22 cellular contexts compared by ENCODE assay signal in the genomic region with DNA sequence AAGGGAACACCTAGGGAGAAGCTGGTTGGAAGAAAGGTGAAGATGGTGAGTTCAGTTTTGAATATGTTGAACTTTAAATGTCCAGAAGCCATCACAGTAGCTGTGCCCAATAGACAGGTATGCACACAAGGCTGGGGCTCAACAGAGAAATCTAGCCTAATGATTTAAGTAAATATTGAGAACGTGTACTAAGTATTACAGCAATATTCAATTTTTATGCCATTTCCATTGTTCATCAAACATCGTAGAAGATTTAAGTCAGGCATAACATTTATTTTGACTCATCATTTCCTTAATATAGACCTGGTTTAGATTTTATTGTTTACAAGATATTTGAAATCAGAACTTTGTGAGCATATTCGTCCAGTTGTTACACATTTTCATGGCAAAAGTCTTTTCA.
DNase-seq lines count a peak whose midpoint lies in the region; ATAC-seq, FAIRE-seq and TF ChIP-seq lines count a peak whose summit lies in the region.
"Had no signal": no experiment of that assay in that cellular context is flagged by ENCODE, and none has a peak within 500 bp of the region (broad histone marks: within the 10 kb centered on the region; RNA-seq: fewer than 3 reads in every experiment).

No MANE protein-coding gene starts in this region.

- DNase-seq in A549 (ENCODE audit: low read depth in 1 of 2, low spot score in 1 of 2) (no peak), PC-3 (peak; percentile 54), endodermal cell (no peak), Right ventricle myocardium superior (no peak)
- no peak for DNase-seq in stimulated activated naive CD4-positive, alpha-beta T cell treated with Interleukin-2 at 50 U/mL for 16 hours (lab: John Stamatoyannopoulos, UW)
- DNase-seq: ACHN; BE2C; C1 segment of cervical spinal cord; Calu3; CD4-positive, alpha-beta memory T cell; CD4-positive, CD25-positive, alpha-beta regulatory T cell; CD8-positive, alpha-beta memory T cell; COR-L47; DMS79 treated with DMSO at 0.1 percent for 48 hours; GF-D8 had no signal

- H3K27ac Mint-ChIP-seq in endodermal cell, result peak overlapping the region; percentile 9
- H3K27ac Mint-ChIP-seq: CD14-positive monocyte; CD4-positive, alpha-beta memory T cell; CD4-positive, CD25-positive, alpha-beta regulatory T cell; CD8-positive, alpha-beta memory T cell had no signal

- TF ChIP-seq EP300 in A549 (IDR thresholded peaks at IDR 0.05), result no peak

- H3K9me3 ChIP-seq in A549 (peaks cover 14% of the 10 kb centered on the region; the same call in 2 of the 3 replicates), PC-3 (ENCODE audit: low read length) (no peaks in the 10 kb centered on the region), endodermal cell (ENCODE audit: control insufficient read depth, low read length) (no peaks in the 10 kb centered on the region)
- H3K9me3 ChIP-seq: BE2C, BLaER1 had no signal

- H3K4me3 Mint-ChIP-seq in endodermal cell, result no peak overlapping the region
- H3K4me3 Mint-ChIP-seq: CD14-positive monocyte; CD4-positive, alpha-beta memory T cell; CD4-positive, CD25-positive, alpha-beta regulatory T cell; CD8-positive, alpha-beta memory T cell had no signal

- H2AFZ ChIP-seq in PC-3 (ENCODE audit: low read length), result no peak overlapping the region

- TF ChIP-seq RAD21 in A549 (conservative IDR thresholded peaks at IDR 0.05 in 1 of 2, IDR thresholded peaks at IDR 0.05 in 1 of 2), result no peak

- no peak for TF ChIP-seq POLR2A in A549 (IDR thresholded peaks at IDR 0.05; ENCODE audit: low read length)

- H3K27ac ChIP-seq in A549 (peak overlapping the region; percentile 98; a peak in 5 of 6 replicates), PC-3 (ENCODE audit: low read length) (peak overlapping the region; percentile 58), endodermal cell (ENCODE audit: low read depth, low read length) (no peak overlapping the region)
- H3K27ac ChIP-seq: 22Rv1, BLaER1 had no signal

- H3K9ac ChIP-seq in PC-3 (ENCODE audit: low read length) (no peak overlapping the region), endodermal cell (ENCODE audit: extremely low read depth, low read length, poor library complexity, severe bottlenecking) (no peak overlapping the region)
- H3K9ac ChIP-seq: BLaER1 had no signal

- WGBS in A549 (ENCODE audit: missing lambda C conversion rate), result 46% methylated on average over 3 of the region's 3 CpGs
- 94 to 95% methylated on average over 2 to 3 of the region's 3 CpGs for WGBS in endodermal cell (ENCODE audit: insufficient coverage in 1 of 2, insufficient read length in 1 of 2), 2 experiments

- ATAC-seq in A549 (no peak), PC-3 (peak; percentile 75), Right ventricle myocardium superior (ENCODE audit: poor library complexity) (no peak)

- H3K4me3 ChIP-seq in A549 (no peak overlapping the region), PC-3 (ENCODE audit: low read length) (no peak overlapping the region), endodermal cell (ENCODE audit: low read length) (no peak overlapping the region)
- H3K4me3 ChIP-seq: BLaER1 had no signal

- H3K79me2 ChIP-seq in PC-3 (ENCODE audit: low read length), result no peaks in the 10 kb centered on the region

- POLR2A ChIA-PET in A549 (lab: Yijun Ruan, JAX) (no interaction called here), PC-3 (lab: Charles Lee; ENCODE audit: unreplicated experiment) (no interaction called here)

- H3K36me3 ChIP-seq in PC-3 (ENCODE audit: low read depth, low read length) (no peaks in the 10 kb centered on the region), endodermal cell (ENCODE audit: control insufficient read depth, insufficient read depth, low read length) (no peaks in the 10 kb centered on the region)
- H3K36me3 ChIP-seq: BE2C, BLaER1 had no signal

- no peak for TF ChIP-seq CTCF in A549 (IDR thresholded peaks at IDR 0.05)
- no peak for TF ChIP-seq CTCF in PC-3 (conservative IDR thresholded peaks at IDR 0.05; ENCODE audit: low read depth, low read length)
- TF ChIP-seq CTCF in endodermal cell (conservative IDR thresholded peaks at IDR 0.05), result no peak

- H3K4me1 Mint-ChIP-seq in endodermal cell, result peaks cover 52% of the 10 kb centered on the region
- H3K4me1 Mint-ChIP-seq: CD14-positive monocyte; CD4-positive, alpha-beta memory T cell; CD4-positive, CD25-positive, alpha-beta regulatory T cell; CD8-positive, alpha-beta memory T cell had no signal

- BruUV-seq in PC-3 (replicated peaks; lab: Mats Ljungman, UMichigan), result no TSS peak

- no peaks in the 10 kb centered on the region for H3K27me3 ChIP-seq in PC-3 (ENCODE audit: low read length)
- H3K27me3 ChIP-seq in endodermal cell (ENCODE audit: control insufficient read depth, insufficient read depth, low read length, poor library complexity, severe bottlenecking), result no peaks in the 10 kb centered on the region
- H3K27me3 ChIP-seq: BLaER1 had no signal

- H3F3A ChIP-seq in PC-3 (ENCODE audit: low read length, unreplicated experiment), result no peaks in the 10 kb centered on the region

- H3K4me2 ChIP-seq in A549 (no peak overlapping the region), PC-3 (ENCODE audit: low read length) (no peak overlapping the region)
- H3K4me2 ChIP-seq: BLaER1 had no signal

- FAIRE-seq in A549 (lab: Jason Lieb, UNC), result no peak
- FAIRE-seq: D721Med, G401.6, GM12891, GM19239 had no signal

- H3K27me3 Mint-ChIP-seq in endodermal cell (ENCODE audit: insufficient read depth), result no peaks in the 10 kb centered on the region

- H4K20me1 ChIP-seq in PC-3 (ENCODE audit: low read length), result no peaks in the 10 kb centered on the region
- H4K20me1 ChIP-seq: BLaER1 had no signal

- no peaks in the 10 kb centered on the region for H3K9me2 ChIP-seq in PC-3 (replicated peaks; ENCODE audit: low read length)

- peaks cover 3% of the 10 kb centered on the region for H3K9me3 Mint-ChIP-seq in endodermal cell

- intact Hi-C loops in PC-3 (cut with micrococcal nuclease) (loop anchor here (2.0 kb wide), 2 partner anchors 17 to 31 kb away; no protein-coding TSS in a partner anchor), Right ventricle myocardium superior (cut with DNase I) (no loop called here)

- CTCF ChIA-PET in A549 (lab: Yijun Ruan, JAX) (interaction anchor here (1.3 kb wide), 1 partner anchor 309 kb away, joined by 5 read pairs; no protein-coding TSS in a partner anchor), PC-3 (lab: Charles Lee) (no interaction called here)

- H3K36me3 Mint-ChIP-seq in endodermal cell (ENCODE audit: low read depth), result no peaks in the 10 kb centered on the region
- H3K36me3 Mint-ChIP-seq: CD14-positive monocyte; CD4-positive, alpha-beta memory T cell; CD4-positive, CD25-positive, alpha-beta regulatory T cell; CD8-positive, alpha-beta memory T cell had no signal

- H3K4me1 ChIP-seq in A549, result peaks cover 25% of the 10 kb centered on the region
- peaks cover 31% of the 10 kb centered on the region for H3K4me1 ChIP-seq in PC-3 (ENCODE audit: insufficient read depth, low read length)
- H3K4me1 ChIP-seq in endodermal cell (ENCODE audit: control insufficient read depth, insufficient read depth, low read length), result peaks cover 7% of the 10 kb centered on the region
- H3K4me1 ChIP-seq: BE2C, BLaER1 had no signal

TF ChIP-seq in A549, 52 proteins besides CTCF, POLR2A, EP300 and RAD21:
- TF ChIP-seq GATA3 (IDR thresholded peaks at IDR 0.05; ENCODE audit: borderline replicate concordance) (no peak), HEYL (CRISPR knock-in tag; IDR thresholded peaks at IDR 0.05) (no peak), NFE2L2 (conservative IDR thresholded peaks at IDR 0.05; ENCODE audit: low read length) (no peak), RARB (CRISPR knock-in tag; IDR thresholded peaks at IDR 0.05) (no peak), RCOR1 (IDR thresholded peaks at IDR 0.05; ENCODE audit: low read depth, low read length) (no peak), CHD4 (IDR thresholded peaks at IDR 0.05; ENCODE audit: borderline replicate concordance) (no peak), TP53 (CRISPR knock-in tag; IDR thresholded peaks at IDR 0.05) (no peak), ZC3H11A (IDR thresholded peaks at IDR 0.05) (no peak), KDM5A (IDR thresholded peaks at IDR 0.05) (no peak), RNF2 (IDR thresholded peaks at IDR 0.05; ENCODE audit: borderline replicate concordance, low read depth) (no peak), JUN (IDR thresholded peaks at IDR 0.05) (no peak)
- TF ChIP-seq, protein P1, sequence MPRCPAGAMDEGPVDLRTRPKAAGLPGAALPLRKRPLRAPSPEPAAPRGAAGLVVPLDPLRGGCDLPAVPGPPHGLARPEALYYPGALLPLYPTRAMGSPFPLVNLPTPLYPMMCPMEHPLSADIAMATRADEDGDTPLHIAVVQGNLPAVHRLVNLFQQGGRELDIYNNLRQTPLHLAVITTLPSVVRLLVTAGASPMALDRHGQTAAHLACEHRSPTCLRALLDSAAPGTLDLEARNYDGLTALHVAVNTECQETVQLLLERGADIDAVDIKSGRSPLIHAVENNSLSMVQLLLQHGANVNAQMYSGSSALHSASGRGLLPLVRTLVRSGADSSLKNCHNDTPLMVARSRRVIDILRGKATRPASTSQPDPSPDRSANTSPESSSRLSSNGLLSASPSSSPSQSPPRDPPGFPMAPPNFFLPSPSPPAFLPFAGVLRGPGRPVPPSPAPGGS (IDR thresholded peaks at IDR 0.05), result no peak
- TF ChIP-seq, protein P2, sequence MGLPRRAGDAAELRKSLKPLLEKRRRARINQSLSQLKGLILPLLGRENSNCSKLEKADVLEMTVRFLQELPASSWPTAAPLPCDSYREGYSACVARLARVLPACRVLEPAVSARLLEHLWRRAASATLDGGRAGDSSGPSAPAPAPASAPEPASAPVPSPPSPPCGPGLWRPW (IDR thresholded peaks at IDR 0.05), result no peak
- TF ChIP-seq, protein P3, sequence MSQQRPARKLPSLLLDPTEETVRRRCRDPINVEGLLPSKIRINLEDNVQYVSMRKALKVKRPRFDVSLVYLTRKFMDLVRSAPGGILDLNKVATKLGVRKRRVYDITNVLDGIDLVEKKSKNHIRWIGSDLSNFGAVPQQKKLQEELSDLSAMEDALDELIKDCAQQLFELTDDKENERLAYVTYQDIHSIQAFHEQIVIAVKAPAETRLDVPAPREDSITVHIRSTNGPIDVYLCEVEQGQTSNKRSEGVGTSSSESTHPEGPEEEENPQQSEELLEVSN (IDR thresholded peaks at IDR 0.05; ENCODE audit: borderline replicate concordance, low read depth), result no peak
